In genomic region chrX:11733614-11734013, GRCh38 we compare ENCODE assay signal across 22 cellular contexts. TPM values are rescaled to one million over a fixed set of nuclear protein-coding genes. Genes with fewer than 3 reads are reported as not detected.
DNase-seq lines count a peak whose midpoint lies in the region; ATAC-seq, FAIRE-seq and TF ChIP-seq lines count a peak whose summit lies in the region.
"Had no signal": no experiment of that assay in that cellular context is flagged by ENCODE, and none has a peak within 500 bp of the region (broad histone marks: within the 10 kb centered on the region; RNA-seq: fewer than 3 reads in every experiment).

No MANE protein-coding gene starts in this region.

- intact Hi-C loops in GM12878 (cut with micrococcal nuclease; ENCODE audit: unreplicated experiment), result no loop called here
- intact Hi-C loops in head of caudate nucleus (cut with DNase I), result no loop called here
- intact Hi-C loops in activated naive CD4-positive, alpha-beta T cell treated with anti-CD3 and anti-CD28 coated beads for 36 hours (cut with micrococcal nuclease), result no loop called here

- ATAC-seq in GM18861 (IDR thresholded peaks at IDR 0.05; ENCODE audit: unreplicated experiment) (peak; percentile 46), GM21526 (IDR thresholded peaks at IDR 0.05; ENCODE audit: low FRiP score, unreplicated experiment) (peak; percentile 50), HG03064 (IDR thresholded peaks at IDR 0.05; ENCODE audit: low read depth, unreplicated experiment) (peak; percentile 51), GM12878 (peak; percentile 75)
- ATAC-seq: activated CD4-positive, CD25-positive, alpha-beta regulatory T cell treated with anti-CD3 and anti-CD28 coated beads, Interleukin-2, amount 50 U/mL, for 24 hours; activated CD8-positive, alpha-beta memory T cell treated with anti-CD3 and anti-CD28 coated beads, Interleukin-2, amount 10 ng/mL, durations not matched to agents 7 days and 5 days; esophagus mucosa; left lobe of liver had no signal

- no peak overlapping the region for H3K4me3 ChIP-seq in GM12878
- H3K4me3 ChIP-seq: prostate gland, SJSA1, skin epidermis, uterus had no signal

- no peak for TF ChIP-seq RAD21 in GM12878 (IDR thresholded peaks at IDR 0.05; ENCODE audit: insufficient read depth, low read depth, low read length)

- 0% methylated on average over 1 of the region's 1 CpG for WGBS in GM12878 (ENCODE audit: insufficient coverage, insufficient replicate concordance, low lambda C conversion rate, missing lambda C conversion rate)

- H3K27me3 Mint-ChIP-seq in activated naive CD4-positive, alpha-beta T cell treated with anti-CD3 and anti-CD28 coated beads for 36 hours (ENCODE audit: low read depth), result no peaks in the 10 kb centered on the region

- no peaks in the 10 kb centered on the region for H4K20me1 ChIP-seq in GM12878 (ENCODE audit: control insufficient read depth, insufficient read depth)

- no peak overlapping the region for H3K9ac ChIP-seq in GM12878 (ENCODE audit: control insufficient read depth, insufficient read depth, low read length)
- H3K9ac ChIP-seq: KMS-11 had no signal

- H3K27ac ChIP-seq in GM12878 (ENCODE audit: control insufficient read depth, insufficient read depth), result peak overlapping the region; percentile 12; the same call in 1 of the 2 replicates
- H3K27ac ChIP-seq: KMS-11, prostate gland, SJSA1, skin epidermis, uterus had no signal

- no peak for TF ChIP-seq CTCF in GM12878 (IDR thresholded peaks at IDR 0.05 in 2 of 3, conservative IDR thresholded peaks at IDR 0.05 in 1 of 3; ENCODE audit: control insufficient read depth in 2 of 3, extremely low read depth in 1 of 3, insufficient read depth in 1 of 3, low read depth in 3 of 3, low read length in 3 of 3)

- no peak for FAIRE-seq in GM12878 (lab: Jason Lieb, UNC)

- RAD21 ChIA-PET in GM12878 (lab: Charles Lee; ENCODE audit: unreplicated experiment), result interaction anchor here (0.6 to 1.7 kb wide), 3 partner anchors 34 to 153 kb away, joined by 3 to 5 read pairs (median 4); no protein-coding TSS in a partner anchor

- H3K36me3 Mint-ChIP-seq in activated naive CD4-positive, alpha-beta T cell treated with anti-CD3 and anti-CD28 coated beads for 36 hours (ENCODE audit: low read depth), result no peaks in the 10 kb centered on the region
- H3K36me3 Mint-ChIP-seq: activated CD8-positive, alpha-beta memory T cell treated with anti-CD3 and anti-CD28 coated beads, Interleukin-2, amount 10 ng/mL, durations not matched to agents 7 days and 5 days had no signal

- in situ Hi-C loops in GM12878 (cut with MboI), result no loop called here

- no peak for TF ChIP-seq POLR2A in GM12878 (IDR thresholded peaks at IDR 0.05; ENCODE audit: low read depth, low read length)

- POLR2A ChIA-PET in GM12878 (lab: Charles Lee), result interaction anchor here (1.2 to 1.6 kb wide), 2 partner anchors 28 to 33 kb away, joined by 4 to 5 read pairs; no protein-coding TSS in a partner anchor

- no peak overlapping the region for H3K4me3 Mint-ChIP-seq in activated naive CD4-positive, alpha-beta T cell treated with anti-CD3 and anti-CD28 coated beads for 36 hours
- H3K4me3 Mint-ChIP-seq: activated CD8-positive, alpha-beta memory T cell treated with anti-CD3 and anti-CD28 coated beads, Interleukin-2, amount 10 ng/mL, durations not matched to agents 7 days and 5 days had no signal

- no peaks in the 10 kb centered on the region for H3K27me3 ChIP-seq in GM12878 (replicated peaks in 1 of 2; ENCODE audit: control insufficient read depth in 2 of 2, insufficient read depth in 2 of 2, low read length in 1 of 2)
- H3K27me3 ChIP-seq: SJSA1, uterus had no signal

- no peak for TF ChIP-seq EP300 in GM12878 (IDR thresholded peaks at IDR 0.05; ENCODE audit: borderline replicate concordance in 1 of 2, control insufficient read depth in 1 of 2, low read depth in 2 of 2, low read length in 2 of 2)

- H3K4me1 Mint-ChIP-seq in activated naive CD4-positive, alpha-beta T cell treated with anti-CD3 and anti-CD28 coated beads for 36 hours (ENCODE audit: low read depth), result no peaks in the 10 kb centered on the region
- H3K4me1 Mint-ChIP-seq: activated CD8-positive, alpha-beta memory T cell treated with anti-CD3 and anti-CD28 coated beads, Interleukin-2, amount 10 ng/mL, durations not matched to agents 7 days and 5 days had no signal

- no peak overlapping the region for H3K27ac Mint-ChIP-seq in activated naive CD4-positive, alpha-beta T cell treated with anti-CD3 and anti-CD28 coated beads for 36 hours
- H3K27ac Mint-ChIP-seq: activated CD8-positive, alpha-beta memory T cell treated with anti-CD3 and anti-CD28 coated beads, Interleukin-2, amount 10 ng/mL, durations not matched to agents 7 days and 5 days had no signal

- no TSS peak for BruUV-seq in GM12878 (replicated peaks; lab: Mats Ljungman, UMichigan)

- no peaks in the 10 kb centered on the region for H3K36me3 ChIP-seq in GM12878 (ENCODE audit: control insufficient read depth in 2 of 2, insufficient read depth in 2 of 2, low read length in 1 of 2)
- H3K36me3 ChIP-seq: prostate gland, SJSA1, uterus had no signal

- H3K4me2 ChIP-seq in GM12878 (ENCODE audit: control insufficient read depth, insufficient read depth), result peak overlapping the region; percentile 18; the same call in 1 of the 2 replicates
- H3K4me2 ChIP-seq: KMS-11 had no signal

- no peaks in the 10 kb centered on the region for H3K9me3 ChIP-seq in GM12878 (replicated peaks; ENCODE audit: control insufficient read depth, insufficient read depth, low read length)
- H3K9me3 ChIP-seq: prostate gland, SJSA1, uterus had no signal

- CTCF ChIA-PET in GM12878 (lab: Yijun Ruan, JAX), result interaction anchor here (0.8 to 1.4 kb wide), 4 partner anchors 23 to 188 kb away, joined by 3 to 4 read pairs (median 3); no protein-coding TSS in a partner anchor
- CTCF ChIA-PET in activated naive CD4-positive, alpha-beta T cell treated with anti-CD3 and anti-CD28 coated beads for 36 hours (lab: Charles Lee), result no interaction called here

- no peaks in the 10 kb centered on the region for H3K4me1 ChIP-seq in GM12878 (ENCODE audit: control insufficient read depth, insufficient read depth, low read length)
- H3K4me1 ChIP-seq: prostate gland, SJSA1, uterus had no signal

- no peaks in the 10 kb centered on the region for H3K9me3 Mint-ChIP-seq in activated naive CD4-positive, alpha-beta T cell treated with anti-CD3 and anti-CD28 coated beads for 36 hours

- no peaks in the 10 kb centered on the region for H3K79me2 ChIP-seq in GM12878 (ENCODE audit: control insufficient read depth, insufficient read depth, low read length)

- SMC1A ChIA-PET in GM12878 (lab: Charles Lee; ENCODE audit: uncharacterized antibody, unreplicated experiment), result interaction anchor here (0.6 to 2.3 kb wide), 11 partner anchors 9 to 193 kb away, joined by 3 to 10 read pairs (median 3); no protein-coding TSS in a partner anchor

- DNase-seq in GM12878 (ENCODE audit: low read depth, low spot score) (no peak), head of caudate nucleus (no peak), NCI-H526 (lab: John Stamatoyannopoulos, UW) (no peak)
- no peak for DNase-seq in activated naive CD4-positive, alpha-beta T cell treated with anti-CD3 and anti-CD28 coated beads for 36 hours
- DNase-seq: activated CD8-positive, alpha-beta memory T cell treated with anti-CD3 and anti-CD28 coated beads, Interleukin-2, amount 10 ng/mL, durations not matched to agents 7 days and 5 days; AML-193; amygdala; effector CD4-positive, alpha-beta T cell; NCI-H524; stimulated activated CD4-positive, alpha-beta T cell treated with anti-CD3 and anti-CD28 coated beads, Interleukin-4, amount 100 ng/mL, for 1 hour; T1000; uterus had no signal

- no peak overlapping the region for H2AFZ ChIP-seq in GM12878 (ENCODE audit: control insufficient read depth, low read depth, low read length)

TF ChIP-seq in GM12878, 131 proteins besides CTCF, POLR2A, EP300 and RAD21 (continues in another document):
- TF ChIP-seq, protein P1, sequence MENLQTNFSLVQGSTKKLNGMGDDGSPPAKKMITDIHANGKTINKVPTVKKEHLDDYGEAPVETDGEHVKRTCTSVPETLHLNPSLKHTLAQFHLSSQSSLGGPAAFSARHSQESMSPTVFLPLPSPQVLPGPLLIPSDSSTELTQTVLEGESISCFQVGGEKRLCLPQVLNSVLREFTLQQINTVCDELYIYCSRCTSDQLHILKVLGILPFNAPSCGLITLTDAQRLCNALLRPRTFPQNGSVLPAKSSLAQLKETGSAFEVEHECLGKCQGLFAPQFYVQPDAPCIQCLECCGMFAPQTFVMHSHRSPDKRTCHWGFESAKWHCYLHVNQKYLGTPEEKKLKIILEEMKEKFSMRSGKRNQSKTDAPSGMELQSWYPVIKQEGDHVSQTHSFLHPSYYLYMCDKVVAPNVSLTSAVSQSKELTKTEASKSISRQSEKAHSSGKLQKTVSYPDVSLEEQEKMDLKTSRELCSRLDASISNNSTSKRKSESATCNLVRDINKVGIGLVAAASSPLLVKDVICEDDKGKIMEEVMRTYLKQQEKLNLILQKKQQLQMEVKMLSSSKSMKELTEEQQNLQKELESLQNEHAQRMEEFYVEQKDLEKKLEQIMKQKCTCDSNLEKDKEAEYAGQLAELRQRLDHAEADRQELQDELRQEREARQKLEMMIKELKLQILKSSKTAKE (IDR thresholded peaks at IDR 0.05; ENCODE audit: low read depth, poor library complexity, severe bottlenecking), result no peak
- TF ChIP-seq IRF4 (IDR thresholded peaks at IDR 0.05; ENCODE audit: low read depth, low read length), result no peak

RNA-seq across cellular contexts. Expression of gene MSL3, which starts 24.4 kb away (rescaled TPM):
- 187 and 197 TPM in 2 replicates for total RNA-seq in GM12878 (2013; cell fraction: nucleolus; rRNA removed)
- total RNA-seq in GM12878 (2014; rRNA removed), result 39.3 and 39.4 TPM in 2 replicates
- total RNA-seq in GM12878 (2014; rRNA removed; fragmentation: Illumina TruSeq; extraction: Trizol), result 29.0 and 30.2 TPM in 2 replicates
- 29.0 and 34.2 TPM in 2 replicates for total RNA-seq in GM12878 (2021)
- 22.4 TPM for polyA plus RNA-seq in GM12878 (2011; ENCODE audit: low read depth)
- 438 and 577 TPM in 2 replicates for polyA plus RNA-seq in GM12878 (2011; rRNA removed)
- 261 and 306 TPM in 2 replicates for polyA plus RNA-seq in GM12878 (2011; cell fraction: cytosol; rRNA removed)
- 898 and 1,313 TPM in 2 replicates for polyA plus RNA-seq in GM12878 (2011; cell fraction: nucleus; rRNA removed)
- 32.3 and 41.3 TPM in 2 replicates for polyA plus RNA-seq in GM12878 (2012)
- 39.1 and 44.4 TPM in 2 replicates for polyA plus RNA-seq in GM12878 (2014; fragmentation: Illumina TruSeq; extraction: Trizol)
- 10 to 100 TPM; 28.4 to 42.0 TPM for polyA plus RNA-seq in GM12878 (2014; fragmentation: Nextera tagmentation; extraction: Ambion mirVana)
- polyA plus RNA-seq in GM12878 (2014; rRNA removed), result 41.0 and 44.9 TPM in 2 replicates
- 10 to 100 TPM; 43.8 to 45.0 TPM for polyA plus RNA-seq in GM12878 (2016; fragmentation: Nextera tagmentation; extraction: Ambion mirVana)
- polyA minus RNA-seq in GM12878 (2011; rRNA and poly(A)+ RNA removed), result 233 and 254 TPM in 2 replicates
- 86.2 and 96.9 TPM in 2 replicates for polyA minus RNA-seq in GM12878 (2011; cell fraction: cytosol; rRNA and poly(A)+ RNA removed)
- 343 and 358 TPM in 2 replicates for polyA minus RNA-seq in GM12878 (2011; cell fraction: nucleus; rRNA and poly(A)+ RNA removed)
- 10 to 100 TPM; 69.1 to 72.4 TPM for total RNA-seq in activated naive CD4-positive, alpha-beta T cell treated with anti-CD3 and anti-CD28 coated beads for 36 hours
